In genomic region chr10:43399911-43400310, GRCh38 we compare ENCODE assay signal across 11 cellular contexts. TPM values are rescaled to one million over a fixed set of nuclear protein-coding genes. Genes with fewer than 3 reads are reported as not detected.
DNase-seq lines count a peak whose midpoint lies in the region; ATAC-seq and TF ChIP-seq lines count a peak whose summit lies in the region.
"Had no signal": no experiment of that assay in that cellular context is flagged by ENCODE, and none has a peak within 500 bp of the region (broad histone marks: within the 10 kb centered on the region; RNA-seq: fewer than 3 reads in every experiment).

No MANE protein-coding gene starts in this region.

- peak overlapping the region; percentile 98 for H3K4me3 Mint-ChIP-seq in activated T-helper 17 cell treated with anti-CD3 and anti-CD28 coated beads, Interleukin-2, amount 50 U/mL, for 72 hours
- H3K4me3 Mint-ChIP-seq in mesothelial cell of epicardium = no peak overlapping the region

- peaks cover 10% of the 10 kb centered on the region for H3K36me3 ChIP-seq in ACC112 (ENCODE audit: insufficient read depth, low read length)

- H3K27me3 ChIP-seq in ACC112 (ENCODE audit: insufficient read depth, low read length) = no peaks in the 10 kb centered on the region

- H3K4me1 Mint-ChIP-seq in activated T-helper 17 cell treated with anti-CD3 and anti-CD28 coated beads, Interleukin-2, amount 50 U/mL, for 72 hours = peaks cover 53% of the 10 kb centered on the region
- H3K4me1 Mint-ChIP-seq in mesothelial cell of epicardium = peaks cover 60% of the 10 kb centered on the region

- H3K27me3 Mint-ChIP-seq in activated T-helper 17 cell treated with anti-CD3 and anti-CD28 coated beads, Interleukin-2, amount 50 U/mL, for 72 hours = no peaks in the 10 kb centered on the region
- H3K27me3 Mint-ChIP-seq in mesothelial cell of epicardium (ENCODE audit: low read depth) = no peaks in the 10 kb centered on the region

- peak overlapping the region; percentile 30; the same call in 1 of the 2 replicates for H3K4me3 ChIP-seq in ACC112 (ENCODE audit: low read depth, low read length)
- 0 out of 2 replicates have a peak overlapping the region, but pooled peaks have one; percentile 72 for H3K4me3 ChIP-seq in HFF-Myc (replicated peaks; ENCODE audit: low read depth, low read length)

- no peak for ATAC-seq in activated T-helper 17 cell treated with anti-CD3 and anti-CD28 coated beads, Interleukin-2, amount 50 U/mL, for 72 hours (replicated peaks)
- ATAC-seq in GM19328 (IDR thresholded peaks at IDR 0.05; ENCODE audit: unreplicated experiment) = no peak
- no peak for ATAC-seq in GM21619 (IDR thresholded peaks at IDR 0.05; ENCODE audit: unreplicated experiment)

- H3K4me1 ChIP-seq in ACC112 (ENCODE audit: control insufficient read depth, insufficient read depth, low read length, unreplicated experiment) = peaks cover 68% of the 10 kb centered on the region

- H3K9me3 Mint-ChIP-seq in activated T-helper 17 cell treated with anti-CD3 and anti-CD28 coated beads, Interleukin-2, amount 50 U/mL, for 72 hours = no peaks in the 10 kb centered on the region
- no peaks in the 10 kb centered on the region for H3K9me3 Mint-ChIP-seq in mesothelial cell of epicardium

- H3K27ac Mint-ChIP-seq in activated T-helper 17 cell treated with anti-CD3 and anti-CD28 coated beads, Interleukin-2, amount 50 U/mL, for 72 hours = peak overlapping the region; percentile 84
- H3K27ac Mint-ChIP-seq in mesothelial cell of epicardium = peak overlapping the region; percentile 48

- TF ChIP-seq CTCF in HFF-Myc (IDR thresholded peaks at IDR 0.05; ENCODE audit: low read depth, low read length, missing control alignments) (no peak), mesothelial cell of epicardium (IDR thresholded peaks at IDR 0.05; ENCODE audit: unreplicated experiment) (no peak)

- peaks cover 99% of the 10 kb centered on the region for H3K36me3 Mint-ChIP-seq in activated T-helper 17 cell treated with anti-CD3 and anti-CD28 coated beads, Interleukin-2, amount 50 U/mL, for 72 hours (ENCODE audit: low read depth)
- H3K36me3 Mint-ChIP-seq in mesothelial cell of epicardium = peaks cover 7% of the 10 kb centered on the region

- H2AFZ ChIP-seq in ACC112 (ENCODE audit: low read length, unreplicated experiment) = no peak overlapping the region

- no peak for DNase-seq in HFF-Myc (ENCODE audit: extremely low read depth, low read depth)
- no peak for DNase-seq in mesothelial cell of epicardium (ENCODE audit: low spot score in 2 of 2, unreplicated experiment in 2 of 2)
- no peak for DNase-seq in NCI-H446 (lab: John Stamatoyannopoulos, UW)
- DNase-seq in NCI-H82 treated with DMSO at 0.1 percent for 48 hours (lab: John Stamatoyannopoulos, UW; ENCODE audit: unreplicated experiment) = no peak
- DNase-seq: activated gamma-delta T cell treated with Interleukin-2 at 50 U/mL for 16 hours; effector CD4-positive, alpha-beta T cell; substantia nigra had no signal

- peaks cover 96% of the 10 kb centered on the region for H3K79me2 ChIP-seq in ACC112 (ENCODE audit: control insufficient read depth, insufficient read depth, low read length, unreplicated experiment)

- H3K27ac ChIP-seq in ACC112 (ENCODE audit: low read depth, low read length) = peak overlapping the region; percentile 91

RNA-seq across cellular contexts. Expression of gene HNRNPF, which starts 9.1 kb away (rescaled TPM):
- total RNA-seq in activated T-helper 17 cell treated with anti-CD3 and anti-CD28 coated beads, Interleukin-2, amount 50 U/mL, for 72 hours = 100 to 1,000 TPM; 306 to 483 TPM
- total RNA-seq in mesothelial cell of epicardium = 163 to 169 TPM (median 165 TPM) in 3 replicates

RNA-seq across cellular contexts. Expression of gene FXYD4, which starts 28.5 kb away (rescaled TPM):
- not detected for total RNA-seq in activated T-helper 17 cell treated with anti-CD3 and anti-CD28 coated beads, Interleukin-2, amount 50 U/mL, for 72 hours
- not detected in 3 replicates for total RNA-seq in mesothelial cell of epicardium

RNA-seq across cellular contexts. Expression of gene ZNF487, which starts 37.0 kb away (rescaled TPM):
- 1 to 10 TPM; 2.5 to 2.9 TPM for total RNA-seq in activated T-helper 17 cell treated with anti-CD3 and anti-CD28 coated beads, Interleukin-2, amount 50 U/mL, for 72 hours
- total RNA-seq in mesothelial cell of epicardium = 2.7 to 3.4 TPM (median 2.8 TPM) in 3 replicates
